Comparison of ENCODE assay signal across 1 cellular context in genomic region chr11:19200410-19201201, GRCh38.
TF ChIP-seq lines count a peak whose summit lies in the region.

No MANE protein-coding gene starts in this region.

TF ChIP-seq in endothelial cell of umbilical vein, 7 proteins besides CTCF, POLR2A, EP300 and RAD21 (continued from another document):
- no peak for TF ChIP-seq JUN (IDR thresholded peaks at IDR 0.05; ENCODE audit: borderline replicate concordance, insufficient read depth, insufficient read length, low read depth)
